11 cellular contexts compared by ENCODE assay signal in genomic region chr10:106175760-106176377, GRCh38.
DNase-seq lines count a peak whose midpoint lies in the region; ATAC-seq and TF ChIP-seq lines count a peak whose summit lies in the region.
"Had no signal": no experiment of that assay in that cellular context is flagged by ENCODE, and none has a peak within 500 bp of the region (broad histone marks: within the 10 kb centered on the region; RNA-seq: fewer than 3 reads in every experiment).

No MANE protein-coding gene starts in this region.

- no peaks in the 10 kb centered on the region for H3K4me1 ChIP-seq in SK-N-SH (ENCODE audit: control insufficient read depth in 1 of 2, insufficient read depth in 2 of 2, low read depth in 1 of 2, low read length in 1 of 2)
- H3K4me1 ChIP-seq in tibial nerve, result no peaks in the 10 kb centered on the region

- H3K4me2 ChIP-seq in SK-N-SH, result no peak overlapping the region

- H3K27ac ChIP-seq in SK-N-SH (ENCODE audit: low read depth in 2 of 2, low read length in 1 of 2), result no peak overlapping the region
- no peak overlapping the region for H3K27ac ChIP-seq in tibial nerve
- H3K27ac ChIP-seq: HL-60 had no signal

- no peak overlapping the region for H3K9ac ChIP-seq in SK-N-SH

- ATAC-seq in SK-N-SH treated with all-trans-retinoic acid at 6 μM for 48 hours, result no peak
- no peak for ATAC-seq in GM21360 (IDR thresholded peaks at IDR 0.05; ENCODE audit: unreplicated experiment)

- CTCF ChIA-PET in SK-N-SH (lab: Yijun Ruan, JAX), result interaction anchor here (1.5 kb wide), 1 partner anchor 226 kb away, joined by 8 read pairs; no protein-coding TSS in a partner anchor

- intact Hi-C loops in posterior vena cava (cut with DNase I), result no loop called here

- no peaks in the 10 kb centered on the region for H3K36me3 ChIP-seq in SK-N-SH (replicated peaks in 1 of 2; ENCODE audit: control insufficient read depth in 1 of 2, insufficient read depth in 2 of 2, low read length in 1 of 2)
- H3K36me3 ChIP-seq in tibial nerve, result no peaks in the 10 kb centered on the region

- 55% methylated on average over 5 of the region's 5 CpGs for WGBS in SK-N-SH (ENCODE audit: low lambda C conversion rate)
- 51 to 53% methylated on average over 5 of the region's 5 CpGs for WGBS in tibial nerve, 2 donors

- no peak for TF ChIP-seq POLR2A in tibial nerve (IDR thresholded peaks at IDR 0.05)

- no peak for DNase-seq in SK-N-SH
- DNase-seq in NCI-H748 (lab: John Stamatoyannopoulos, UW; ENCODE audit: unreplicated experiment), result peak; percentile 40
- peak; percentile 29 for DNase-seq in fibroblast of the aortic adventitia (ENCODE audit: low read depth)
- DNase-seq in tibial nerve (ENCODE audit: low spot score in 2 of 2), result no peak
- no peak for DNase-seq in NCI-H1417 treated with DMSO at 0.1 percent for 48 hours (lab: John Stamatoyannopoulos, UW)
- no peak for DNase-seq in posterior vena cava (ENCODE audit: low spot score)
- DNase-seq: activated CD4-positive, alpha-beta T cell treated with anti-CD3 and anti-CD28 coated beads, Interleukin-2, amount 50 U/mL, for 4 hours; COR-L47 had no signal

- TF ChIP-seq RAD21 in SK-N-SH (IDR thresholded peaks at IDR 0.05; ENCODE audit: low read length), result peak; percentile 77

- POLR2A ChIA-PET in SK-N-SH (lab: Yijun Ruan, JAX), result no interaction called here

- H3F3A ChIP-seq in SK-N-SH (replicated peaks; ENCODE audit: insufficient read depth), result no peaks in the 10 kb centered on the region

- no peak overlapping the region for H2AFZ ChIP-seq in SK-N-SH (ENCODE audit: low read depth)

- no peaks in the 10 kb centered on the region for H3K79me2 ChIP-seq in SK-N-SH (ENCODE audit: insufficient read depth)

- H3K9me3 ChIP-seq in SK-N-SH (no peaks in the 10 kb centered on the region), tibial nerve (no peaks in the 10 kb centered on the region)

- H3K27me3 ChIP-seq in SK-N-SH (ENCODE audit: insufficient read depth) (no peaks in the 10 kb centered on the region), tibial nerve (no peaks in the 10 kb centered on the region)

- H4K20me1 ChIP-seq in SK-N-SH (ENCODE audit: insufficient read depth), result no peaks in the 10 kb centered on the region

- TF ChIP-seq CTCF in SK-N-SH (IDR thresholded peaks at IDR 0.05), result peak; percentile 51
- peak; percentile 40 for TF ChIP-seq CTCF in fibroblast of the aortic adventitia (IDR thresholded peaks at IDR 0.05; ENCODE audit: insufficient read depth, low read length)
- peak; percentile 31 to 54 (median 39) for TF ChIP-seq CTCF in tibial nerve (IDR thresholded peaks at IDR 0.05)

- no peak for TF ChIP-seq EP300 in SK-N-SH (IDR thresholded peaks at IDR 0.05; ENCODE audit: borderline replicate concordance in 1 of 2, low read depth in 1 of 2, low read length in 1 of 2)
- TF ChIP-seq EP300 in tibial nerve (IDR thresholded peaks at IDR 0.05), result no peak

- no peak overlapping the region; a peak in 1 of 4 replicates for H3K4me3 ChIP-seq in SK-N-SH (ENCODE audit: low read depth in 2 of 2, low read length in 1 of 2)
- H3K4me3 ChIP-seq in fibroblast of the aortic adventitia (ENCODE audit: low read depth, low read length), result no peak overlapping the region
- H3K4me3 ChIP-seq in tibial nerve, result no peak overlapping the region

- no peaks in the 10 kb centered on the region for H3K9me2 ChIP-seq in SK-N-SH

TF ChIP-seq in SK-N-SH, 30 proteins besides CTCF, POLR2A, EP300 and RAD21:
- no peak for TF ChIP-seq EZH2phosphoT487 (IDR thresholded peaks at IDR 0.05; ENCODE audit: borderline replicate concordance, low read depth)
- peak; percentile 45 for TF ChIP-seq SMC3 (IDR thresholded peaks at IDR 0.05; ENCODE audit: low read depth, low read length)

TF ChIP-seq in SK-N-SH treated with all-trans-retinoic acid at 6 μM for 48 hours, 23 proteins besides CTCF, POLR2A, EP300 and RAD21:
- TF ChIP-seq ESRRG (CRISPR knock-in tag; IDR thresholded peaks at IDR 0.05) (no peak), TCF4 (CRISPR knock-in tag; IDR thresholded peaks at IDR 0.05; ENCODE audit: borderline replicate concordance) (no peak), CSDC2 (CRISPR knock-in tag; IDR thresholded peaks at IDR 0.05) (no peak)

Comparison
In these comparisons a context has a peak if more than half of its experiments do, and no peak if none do; other contexts are left out.
1. DNase-seq: peak in NCI-H748 (single experiment) and fibroblast of the aortic adventitia (single experiment); none in SK-N-SH (single experiment), tibial nerve (0 of 2), NCI-H1417 treated with DMSO at 0.1 percent for 48 hours (single experiment) and posterior vena cava (single experiment).
2. Peak in every context shown above with its lines, with median percentiles within 50 percentile points of each other: CTCF ChIP-seq.